In the genomic region with DNA sequence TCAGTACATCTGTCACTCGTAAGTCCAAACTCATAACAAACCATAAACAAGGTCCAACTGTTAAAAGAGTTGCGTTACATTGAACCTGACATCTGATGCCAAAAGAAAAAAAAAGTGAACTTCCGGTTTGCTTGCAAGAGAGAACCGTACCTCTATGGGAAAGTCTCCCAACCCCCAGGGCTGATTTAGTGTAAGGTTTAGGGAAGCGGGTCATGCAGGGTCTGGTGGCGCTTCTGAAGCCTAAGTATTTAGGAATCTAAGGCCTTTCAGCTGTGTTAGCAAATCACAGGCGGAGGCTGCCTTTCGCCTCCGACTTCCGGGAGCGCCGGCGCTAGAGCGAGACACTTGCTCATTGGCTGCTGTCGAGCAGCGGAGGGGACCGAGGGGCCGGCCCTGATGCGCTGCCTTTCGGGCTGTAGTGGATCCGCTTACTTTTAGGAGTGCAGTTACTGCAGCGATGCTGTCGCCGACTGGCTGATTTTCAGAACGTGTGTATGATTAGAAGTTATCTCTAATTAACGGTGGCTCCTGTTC, we compare ENCODE assay signal across 8 cellular contexts. TPM values are rescaled to one million over a fixed set of nuclear protein-coding genes. Genes with fewer than 3 reads are reported as not detected.
DNase-seq lines count a peak whose midpoint lies in the region; ATAC-seq, FAIRE-seq and TF ChIP-seq lines count a peak whose summit lies in the region.

No MANE protein-coding gene starts in this region.

- no peaks in the 10 kb centered on the region for H3K4me1 ChIP-seq in small intestine (ENCODE audit: control insufficient read depth in 2 of 2, insufficient read depth in 1 of 2, low read depth in 1 of 2, low read length in 1 of 2)

- POLR2A ChIA-PET in AG04449 (lab: Yijun Ruan, JAX): interaction anchor here (0.6 to 1.1 kb wide), 2 partner anchors 13 to 46 kb away, joined by 3 to 5 read pairs; partner anchors contain the start of gene GNPDA1

- no peaks in the 10 kb centered on the region for H3K9me3 ChIP-seq in small intestine (ENCODE audit: control insufficient read depth, low read depth)

- no peaks in the 10 kb centered on the region for H3K27me3 ChIP-seq in bronchial epithelial cell (ENCODE audit: control insufficient read depth, insufficient read depth, low read length)
- no peaks in the 10 kb centered on the region for H3K27me3 ChIP-seq in small intestine (ENCODE audit: control insufficient read depth in 2 of 2, insufficient read depth in 2 of 2, low read length in 2 of 2)

- CTCF ChIA-PET in AG04449 (lab: Yijun Ruan, JAX): interaction anchor here (0.8 to 3.1 kb wide), 8 partner anchors 10 to 333 kb away, joined by 3 to 32 read pairs (median 4); partner anchors contain the start of gene GNPDA1

- DNase-seq in AG04449 (ENCODE audit: low read depth, low spot score) (no peak), NCI-H2227 (lab: John Stamatoyannopoulos, UW; ENCODE audit: unreplicated experiment) (peak; percentile 83), bronchial epithelial cell (ENCODE audit: low read depth) (peak; percentile 76), iPS-NIHi7 (ENCODE audit: extremely low spot score) (peak; percentile 98), small intestine (peak; percentile 77)

- peak overlapping the region; percentile 79 to 86 for H3K27ac ChIP-seq in small intestine (ENCODE audit: low read depth in 1 of 2, low read length in 1 of 2)

- H3K36me3 ChIP-seq in bronchial epithelial cell (ENCODE audit: control insufficient read depth, insufficient read depth, low read length) (no peaks in the 10 kb centered on the region), small intestine (ENCODE audit: control insufficient read depth in 2 of 2, insufficient read depth in 2 of 2, low read length in 2 of 2) (no peaks in the 10 kb centered on the region)

- FAIRE-seq in bronchial epithelial cell (lab: Jason Lieb, UNC): no peak
- FAIRE-seq in small intestine (lab: Jason Lieb, UNC): no peak

- 0% methylated on average over 26 of the region's 26 CpGs for WGBS in small intestine, 3 donors

- TF ChIP-seq CTCF in AG04449 (IDR thresholded peaks at IDR 0.05; ENCODE audit: insufficient read depth, low read length, missing control alignments): no peak
- TF ChIP-seq CTCF in WI38 (IDR thresholded peaks at IDR 0.05; ENCODE audit: low read depth, low read length): no peak
- TF ChIP-seq CTCF in bronchial epithelial cell (IDR thresholded peaks at IDR 0.05; ENCODE audit: insufficient read depth, low read length, severe bottlenecking): no peak

- peak; percentile 100 for ATAC-seq in GM18907 (IDR thresholded peaks at IDR 0.05; ENCODE audit: unreplicated experiment)
- peak; percentile 100 for ATAC-seq in HG03135 (IDR thresholded peaks at IDR 0.05; ENCODE audit: unreplicated experiment)

- H3K4me3 ChIP-seq in AG04449 (ENCODE audit: low read depth, low read length): peak overlapping the region; percentile 59
- H3K4me3 ChIP-seq in WI38 (ENCODE audit: low read depth, low read length): peak overlapping the region; percentile 63
- H3K4me3 ChIP-seq in bronchial epithelial cell (ENCODE audit: low read depth, low read length): peak overlapping the region; percentile 36
- H3K4me3 ChIP-seq in small intestine (ENCODE audit: low read depth in 1 of 2, low read length in 2 of 2): peak overlapping the region in 1 of 2 donors; percentile 62

RNA-seq across cellular contexts. Expression of gene GNPDA1, which starts 12.0 kb away (rescaled TPM):
- total RNA-seq in bronchial epithelial cell: 40.1 and 67.1 TPM in 2 replicates
- polyA plus RNA-seq in small intestine: 10 to 100 TPM; 20.6 to 31.3 (median 30.6) TPM

RNA-seq across cellular contexts. Expression of gene RNF14, which starts 55.9 kb away (rescaled TPM):
- total RNA-seq in bronchial epithelial cell: 43.3 and 49.8 TPM in 2 replicates
- polyA plus RNA-seq in small intestine: 10 to 100 TPM; 26.2 to 38.5 (median 29.3) TPM
